In the genomic region with DNA sequence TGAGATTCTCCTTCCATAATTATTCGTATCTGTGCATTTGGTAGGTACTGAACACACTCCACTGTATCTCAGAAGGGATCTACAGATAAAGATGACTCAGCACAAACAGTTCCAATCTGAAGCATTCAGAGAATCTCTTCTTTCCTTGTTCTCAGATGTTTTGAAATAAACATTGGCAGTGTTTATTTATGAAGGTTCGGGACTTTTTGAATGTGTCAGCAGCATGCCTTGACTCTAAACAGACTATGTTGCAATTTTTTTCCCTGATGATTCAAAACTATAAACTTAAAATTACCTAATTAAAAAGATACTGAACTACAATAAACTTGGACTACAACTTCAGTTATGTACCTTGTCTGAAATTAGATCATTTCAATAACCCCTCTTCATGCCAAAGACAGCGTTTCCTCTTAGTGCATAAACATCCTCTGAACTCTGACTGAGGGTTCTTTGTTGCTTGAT, we compare ENCODE assay signal across 9 cellular contexts.
DNase-seq lines count a peak whose midpoint lies in the region; ATAC-seq and TF ChIP-seq lines count a peak whose summit lies in the region.
"Had no signal": no experiment of that assay in that cellular context is flagged by ENCODE, and none has a peak within 500 bp of the region (broad histone marks: within the 10 kb centered on the region; RNA-seq: fewer than 3 reads in every experiment).

No MANE protein-coding gene starts in this region.

- POLR2A ChIA-PET in AG04450 (lab: Yijun Ruan, JAX), result no interaction called here

- DNase-seq in AG04450 (ENCODE audit: low read depth, low spot score), result peak; percentile 85
- DNase-seq in HuH-7.5 (ENCODE audit: low spot score), result peak; percentile 20
- peak; percentile 97 for DNase-seq in choroid plexus epithelial cell (ENCODE audit: low read depth)
- DNase-seq in mesothelial cell of epicardium (ENCODE audit: low spot score in 2 of 2, unreplicated experiment in 2 of 2), result no peak
- DNase-seq in stimulated activated CD4-positive, alpha-beta T cell treated with anti-CD3 and anti-CD28 coated beads, Interleukin-4, amount 100 ng/mL, for 24 hours, result no peak
- no peak for DNase-seq in stimulated activated CD4-positive, alpha-beta T cell treated with anti-CD3 and anti-CD28 coated beads, Interleukin-15, amount 100 ng/mL, for 24 hours
- no peak for DNase-seq in activated naive CD4-positive, alpha-beta T cell treated with anti-CD3 and anti-CD28 coated beads, Interleukin-2, amount 50 U/mL, for 16 hours
- DNase-seq: stimulated activated CD4-positive, alpha-beta T cell treated with anti-CD3 and anti-CD28 coated beads, Interleukin-4, amount 100 ng/mL, for 4 hours had no signal

- H3K27me3 Mint-ChIP-seq in mesothelial cell of epicardium (ENCODE audit: low read depth), result no peaks in the 10 kb centered on the region

- H3K27me3 ChIP-seq in AG04450 (ENCODE audit: control insufficient read depth, insufficient read depth, low read length), result no peaks in the 10 kb centered on the region

- H3K4me3 ChIP-seq in AG04450 (ENCODE audit: low read depth, low read length) (no peak overlapping the region), choroid plexus epithelial cell (ENCODE audit: low read depth, low read length) (no peak overlapping the region)

- CTCF ChIA-PET in AG04450 (lab: Charles Lee), result interaction anchor here (1.6 to 3.5 kb wide), 2 partner anchors 96 to 575 kb away, joined by 3 to 12 read pairs; no protein-coding TSS in a partner anchor

- no peak for ATAC-seq in HG03175 (IDR thresholded peaks at IDR 0.05; ENCODE audit: unreplicated experiment)

- H3K36me3 Mint-ChIP-seq in mesothelial cell of epicardium, result peaks cover 2% of the 10 kb centered on the region

- peaks cover 8% of the 10 kb centered on the region for H3K9me3 Mint-ChIP-seq in mesothelial cell of epicardium

- H3K4me3 Mint-ChIP-seq in mesothelial cell of epicardium, result no peak overlapping the region

- peaks cover 6% of the 10 kb centered on the region for H3K9me3 ChIP-seq in AG04450 (ENCODE audit: control insufficient read depth, insufficient read depth, low read length)

- H3K4me1 Mint-ChIP-seq in mesothelial cell of epicardium, result peaks cover 15% of the 10 kb centered on the region

- H3K27ac Mint-ChIP-seq in mesothelial cell of epicardium, result peak overlapping the region; percentile 10

- no peak overlapping the region for H3K27ac ChIP-seq in AG04450 (ENCODE audit: low read depth, low read length)

- TF ChIP-seq CTCF in AG04450 (IDR thresholded peaks at IDR 0.05; ENCODE audit: low read depth, low read length) (no peak), choroid plexus epithelial cell (conservative IDR thresholded peaks at IDR 0.05; ENCODE audit: low read depth, low read length) (no peak), mesothelial cell of epicardium (IDR thresholded peaks at IDR 0.05; ENCODE audit: unreplicated experiment) (no peak)

Comparison
In these comparisons a context has a peak if more than half of its experiments do, and no peak if none do; other contexts are left out.
1. DNase-seq: peak in AG04450 (single experiment), HuH-7.5 (single experiment) and choroid plexus epithelial cell (single experiment); none in mesothelial cell of epicardium (0 of 2), stimulated activated CD4-positive, alpha-beta T cell treated with anti-CD3 and anti-CD28 coated beads, Interleukin-4, amount 100 ng/mL, for 24 hours (single experiment), stimulated activated CD4-positive, alpha-beta T cell treated with anti-CD3 and anti-CD28 coated beads, Interleukin-15, amount 100 ng/mL, for 24 hours (single experiment) and activated naive CD4-positive, alpha-beta T cell treated with anti-CD3 and anti-CD28 coated beads, Interleukin-2, amount 50 U/mL, for 16 hours (single experiment).